Comparison of ENCODE assay signal across 8 cellular contexts in the genomic region with DNA sequence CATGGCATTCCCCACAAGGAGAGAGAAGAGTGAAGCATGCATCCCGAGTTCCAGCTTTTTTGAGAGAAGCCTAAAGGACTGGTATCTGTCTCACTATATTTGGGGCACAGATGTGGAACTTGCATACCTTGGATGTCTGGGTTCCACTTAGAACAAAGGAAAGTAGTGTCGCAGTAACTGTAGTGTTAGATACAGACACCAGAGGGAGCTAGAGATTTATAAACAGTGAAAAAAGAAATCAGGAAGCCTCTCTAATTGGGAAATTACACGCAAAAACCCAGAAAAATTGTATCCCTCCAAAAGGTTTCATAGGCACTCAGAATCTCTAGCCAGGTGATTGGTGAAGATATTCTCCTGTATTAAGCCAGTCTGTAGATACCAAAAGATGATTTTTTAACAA. TPM values are rescaled to one million over a fixed set of nuclear protein-coding genes. Genes with fewer than 3 reads are reported as not detected.
DNase-seq lines count a peak whose midpoint lies in the region; ATAC-seq and TF ChIP-seq lines count a peak whose summit lies in the region.

No MANE protein-coding gene starts in this region.

- TF ChIP-seq RAD21 in neural cell (conservative IDR thresholded peaks at IDR 0.05) = peak; percentile 65

- no peak for ATAC-seq in stimulated activated naive B cell treated with anti-CD40 and anti-IgM and Interleukin-4, amounts not matched to agents 10 μg/mL and 1 μg/mL and 100 μg/mL, for 72 hours (replicated peaks)
- ATAC-seq in naive thymus-derived CD8-positive, alpha-beta T cell = no peak

- no peaks in the 10 kb centered on the region for H3K4me1 Mint-ChIP-seq in stimulated activated naive B cell treated with anti-CD40 and anti-IgM and Interleukin-4, amounts not matched to agents 10 μg/mL and 1 μg/mL and 100 μg/mL, for 72 hours
- no peaks in the 10 kb centered on the region for H3K4me1 Mint-ChIP-seq in naive thymus-derived CD8-positive, alpha-beta T cell

- no peak overlapping the region for H3K27ac Mint-ChIP-seq in stimulated activated naive B cell treated with anti-CD40 and anti-IgM and Interleukin-4, amounts not matched to agents 10 μg/mL and 1 μg/mL and 100 μg/mL, for 72 hours
- H3K27ac Mint-ChIP-seq in naive thymus-derived CD8-positive, alpha-beta T cell = no peak overlapping the region

- dilution Hi-C loops in mammary epithelial cell (cut with HindIII; ENCODE audit: low sequenced_read_pairs) = no loop called here

- H3K9ac ChIP-seq in mammary epithelial cell (ENCODE audit: insufficient read depth, low read length) (no peak overlapping the region), neural cell (ENCODE audit: low read length) (no peak overlapping the region)

- H4K20me1 ChIP-seq in mammary epithelial cell (ENCODE audit: insufficient read depth, low read length) = no peaks in the 10 kb centered on the region
- no peaks in the 10 kb centered on the region for H4K20me1 ChIP-seq in neural cell (ENCODE audit: insufficient read depth)

- WGBS in mammary epithelial cell (ENCODE audit: low coverage, missing lambda C conversion rate) = 0% methylated on average over 3 of the region's 3 CpGs

- POLR2A ChIA-PET in naive thymus-derived CD8-positive, alpha-beta T cell (lab: Charles Lee) = no interaction called here

- no peak for TF ChIP-seq EP300 in neural cell (conservative IDR thresholded peaks at IDR 0.05; ENCODE audit: poor library complexity, severe bottlenecking)

- BruUV-seq in mammary epithelial cell (replicated peaks; lab: Mats Ljungman, UMichigan) = no TSS peak

- intact Hi-C loops in mammary epithelial cell (cut with micrococcal nuclease) = loop anchor here (1.0 kb wide), 2 partner anchors 204 to 248 kb away; no protein-coding TSS in a partner anchor

- H3K79me2 ChIP-seq in mammary epithelial cell (ENCODE audit: insufficient read depth, low read length) (no peaks in the 10 kb centered on the region), neural cell (replicated peaks; ENCODE audit: insufficient read depth, low read length) (no peaks in the 10 kb centered on the region)

- no peaks in the 10 kb centered on the region for H3K36me3 ChIP-seq in mammary epithelial cell (ENCODE audit: insufficient read depth, low read length)
- H3K36me3 ChIP-seq in neural cell (ENCODE audit: insufficient read depth, low read length) = no peaks in the 10 kb centered on the region

- H3K9me3 Mint-ChIP-seq in stimulated activated naive B cell treated with anti-CD40 and anti-IgM and Interleukin-4, amounts not matched to agents 10 μg/mL and 1 μg/mL and 100 μg/mL, for 72 hours = no peaks in the 10 kb centered on the region
- H3K9me3 Mint-ChIP-seq in naive thymus-derived CD8-positive, alpha-beta T cell = peaks cover 0 to 2% (median 0%) of the 10 kb centered on the region in 9 donors

- in situ Hi-C loops in mammary epithelial cell (cut with MboI; ENCODE audit: low sequenced_read_pairs in 2 of 2) = loop anchor here in 1 of 2 donors (10.0 to 25.0 kb wide), 2 partner anchors 250 to 1532 kb away; no protein-coding TSS in a partner anchor

- TF ChIP-seq CTCF in mammary epithelial cell (conservative IDR thresholded peaks at IDR 0.05 in 1 of 2, IDR thresholded peaks at IDR 0.05 in 1 of 2; ENCODE audit: extremely low read depth in 1 of 2, insufficient read depth in 1 of 2, low read depth in 1 of 2, low read length in 2 of 2) (peak; percentile 65 to 78), neural cell (IDR thresholded peaks at IDR 0.05; ENCODE audit: poor library complexity, severe bottlenecking) (peak; percentile 67)

- H2AFZ ChIP-seq in mammary epithelial cell (ENCODE audit: low read depth, low read length) (no peak overlapping the region), neural cell (ENCODE audit: low read depth, low read length) (no peak overlapping the region)

- H3K27me3 ChIP-seq in mammary epithelial cell (ENCODE audit: insufficient read depth, low read length) (peaks cover 4% of the 10 kb centered on the region), neural cell (ENCODE audit: insufficient read depth, low read depth, low read length) (no peaks in the 10 kb centered on the region)

- no peak overlapping the region for H3K4me3 Mint-ChIP-seq in stimulated activated naive B cell treated with anti-CD40 and anti-IgM and Interleukin-4, amounts not matched to agents 10 μg/mL and 1 μg/mL and 100 μg/mL, for 72 hours
- H3K4me3 Mint-ChIP-seq in naive thymus-derived CD8-positive, alpha-beta T cell = no peak overlapping the region

- no peaks in the 10 kb centered on the region for H3K9me2 ChIP-seq in neural cell (ENCODE audit: insufficient read depth, low read length)

- no peak overlapping the region for H3K4me3 ChIP-seq in mammary epithelial cell (replicated peaks in 1 of 3; ENCODE audit: insufficient read depth in 1 of 3, low read depth in 2 of 3, low read length in 3 of 3)
- no peak overlapping the region for H3K4me3 ChIP-seq in neural cell (ENCODE audit: low read length)

- CTCF ChIA-PET in mammary epithelial cell (lab: Charles Lee; ENCODE audit: low non-redundant PET) = no interaction called here

- peaks cover 0 to 5% of the 10 kb centered on the region in 2 donors for H3K27me3 Mint-ChIP-seq in stimulated activated naive B cell treated with anti-CD40 and anti-IgM and Interleukin-4, amounts not matched to agents 10 μg/mL and 1 μg/mL and 100 μg/mL, for 72 hours
- H3K27me3 Mint-ChIP-seq in naive thymus-derived CD8-positive, alpha-beta T cell = no peaks in the 10 kb centered on the region

- H3K9me3 ChIP-seq in mammary epithelial cell (replicated peaks; ENCODE audit: insufficient read depth, low read length) (no peaks in the 10 kb centered on the region), neural cell (ENCODE audit: low read length) (no peaks in the 10 kb centered on the region)

- DNase-seq in NCI-H2196 (lab: John Stamatoyannopoulos, UW; ENCODE audit: unreplicated experiment) = peak; percentile 0
- DNase-seq in NCI-H2196 treated with DMSO at 0.1 percent for 48 hours (lab: John Stamatoyannopoulos, UW; ENCODE audit: unreplicated experiment) = no peak
- DNase-seq in NAMALWA (ENCODE audit: low spot score) = peak; percentile 51
- DNase-seq in mammary epithelial cell = peak; percentile 11
- DNase-seq in stimulated activated naive B cell treated with anti-CD40 and anti-IgM and Interleukin-4, amounts not matched to agents 10 μg/mL and 1 μg/mL and 100 μg/mL, for 72 hours = no peak
- no peak for DNase-seq in mucosa of gallbladder (ENCODE audit: low spot score)
- DNase-seq in naive thymus-derived CD8-positive, alpha-beta T cell = no peak

- H3K27ac ChIP-seq in mammary epithelial cell (ENCODE audit: insufficient read depth, low read depth, low read length) (no peak overlapping the region), neural cell (ENCODE audit: low read length) (no peak overlapping the region)

- H3K36me3 Mint-ChIP-seq in stimulated activated naive B cell treated with anti-CD40 and anti-IgM and Interleukin-4, amounts not matched to agents 10 μg/mL and 1 μg/mL and 100 μg/mL, for 72 hours = no peaks in the 10 kb centered on the region
- no peaks in the 10 kb centered on the region for H3K36me3 Mint-ChIP-seq in naive thymus-derived CD8-positive, alpha-beta T cell

- H3K4me2 ChIP-seq in mammary epithelial cell (ENCODE audit: insufficient read depth, low read depth, low read length) (no peak overlapping the region), neural cell (ENCODE audit: low read length) (no peak overlapping the region)

- H3F3A ChIP-seq in neural cell (ENCODE audit: insufficient read depth, low read length, poor library complexity, severe bottlenecking) = no peaks in the 10 kb centered on the region

- no peaks in the 10 kb centered on the region for H3K4me1 ChIP-seq in mammary epithelial cell (ENCODE audit: insufficient read depth, low read length)

TF ChIP-seq in neural cell, 6 proteins besides CTCF, POLR2A, EP300 and RAD21:
- no peak for TF ChIP-seq POLR2AphosphoS5 (IDR thresholded peaks at IDR 0.05)
- TF ChIP-seq MXI1 (conservative IDR thresholded peaks at IDR 0.05; ENCODE audit: poor library complexity, severe bottlenecking) = no peak
- peak; percentile 68 for TF ChIP-seq SMC3 (conservative IDR thresholded peaks at IDR 0.05; ENCODE audit: poor library complexity)
- TF ChIP-seq, protein P1, sequence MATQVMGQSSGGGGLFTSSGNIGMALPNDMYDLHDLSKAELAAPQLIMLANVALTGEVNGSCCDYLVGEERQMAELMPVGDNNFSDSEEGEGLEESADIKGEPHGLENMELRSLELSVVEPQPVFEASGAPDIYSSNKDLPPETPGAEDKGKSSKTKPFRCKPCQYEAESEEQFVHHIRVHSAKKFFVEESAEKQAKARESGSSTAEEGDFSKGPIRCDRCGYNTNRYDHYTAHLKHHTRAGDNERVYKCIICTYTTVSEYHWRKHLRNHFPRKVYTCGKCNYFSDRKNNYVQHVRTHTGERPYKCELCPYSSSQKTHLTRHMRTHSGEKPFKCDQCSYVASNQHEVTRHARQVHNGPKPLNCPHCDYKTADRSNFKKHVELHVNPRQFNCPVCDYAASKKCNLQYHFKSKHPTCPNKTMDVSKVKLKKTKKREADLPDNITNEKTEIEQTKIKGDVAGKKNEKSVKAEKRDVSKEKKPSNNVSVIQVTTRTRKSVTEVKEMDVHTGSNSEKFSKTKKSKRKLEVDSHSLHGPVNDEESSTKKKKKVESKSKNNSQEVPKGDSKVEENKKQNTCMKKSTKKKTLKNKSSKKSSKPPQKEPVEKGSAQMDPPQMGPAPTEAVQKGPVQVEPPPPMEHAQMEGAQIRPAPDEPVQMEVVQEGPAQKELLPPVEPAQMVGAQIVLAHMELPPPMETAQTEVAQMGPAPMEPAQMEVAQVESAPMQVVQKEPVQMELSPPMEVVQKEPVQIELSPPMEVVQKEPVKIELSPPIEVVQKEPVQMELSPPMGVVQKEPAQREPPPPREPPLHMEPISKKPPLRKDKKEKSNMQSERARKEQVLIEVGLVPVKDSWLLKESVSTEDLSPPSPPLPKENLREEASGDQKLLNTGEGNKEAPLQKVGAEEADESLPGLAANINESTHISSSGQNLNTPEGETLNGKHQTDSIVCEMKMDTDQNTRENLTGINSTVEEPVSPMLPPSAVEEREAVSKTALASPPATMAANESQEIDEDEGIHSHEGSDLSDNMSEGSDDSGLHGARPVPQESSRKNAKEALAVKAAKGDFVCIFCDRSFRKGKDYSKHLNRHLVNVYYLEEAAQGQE (IDR thresholded peaks at IDR 0.05; ENCODE audit: borderline replicate concordance) = no peak
TF ChIP-seq in neural cell: peak in this region for 1.

RNA-seq across cellular contexts. Expression of a gene that starts 34.4 kb away (rescaled TPM):
- total RNA-seq in mammary epithelial cell (not detected), mucosa of gallbladder (0.17 TPM)
- polyA plus RNA-seq in mammary epithelial cell (not detected), neural cell (not detected in 2 replicates)
- polyA minus RNA-seq in mammary epithelial cell (not detected), neural cell (not detected in 2 replicates)
- total RNA-seq in naive thymus-derived CD8-positive, alpha-beta T cell = not detected
- not detected for polyA plus RNA-seq in naive thymus-derived CD8-positive, alpha-beta T cell

Comparison
In these comparisons a context has a peak if more than half of its experiments do, and no peak if none do; other contexts are left out.
1. DNase-seq: peak in NCI-H2196 (single experiment), NAMALWA (single experiment) and mammary epithelial cell (single experiment); none in NCI-H2196 treated with DMSO at 0.1 percent for 48 hours (single experiment), stimulated activated naive B cell treated with anti-CD40 and anti-IgM and Interleukin-4, amounts not matched to agents 10 μg/mL and 1 μg/mL and 100 μg/mL, for 72 hours (single experiment), mucosa of gallbladder (single experiment) and naive thymus-derived CD8-positive, alpha-beta T cell (0 of 10).